ENCODE assay signal across 8 cellular contexts in the genomic region with DNA sequence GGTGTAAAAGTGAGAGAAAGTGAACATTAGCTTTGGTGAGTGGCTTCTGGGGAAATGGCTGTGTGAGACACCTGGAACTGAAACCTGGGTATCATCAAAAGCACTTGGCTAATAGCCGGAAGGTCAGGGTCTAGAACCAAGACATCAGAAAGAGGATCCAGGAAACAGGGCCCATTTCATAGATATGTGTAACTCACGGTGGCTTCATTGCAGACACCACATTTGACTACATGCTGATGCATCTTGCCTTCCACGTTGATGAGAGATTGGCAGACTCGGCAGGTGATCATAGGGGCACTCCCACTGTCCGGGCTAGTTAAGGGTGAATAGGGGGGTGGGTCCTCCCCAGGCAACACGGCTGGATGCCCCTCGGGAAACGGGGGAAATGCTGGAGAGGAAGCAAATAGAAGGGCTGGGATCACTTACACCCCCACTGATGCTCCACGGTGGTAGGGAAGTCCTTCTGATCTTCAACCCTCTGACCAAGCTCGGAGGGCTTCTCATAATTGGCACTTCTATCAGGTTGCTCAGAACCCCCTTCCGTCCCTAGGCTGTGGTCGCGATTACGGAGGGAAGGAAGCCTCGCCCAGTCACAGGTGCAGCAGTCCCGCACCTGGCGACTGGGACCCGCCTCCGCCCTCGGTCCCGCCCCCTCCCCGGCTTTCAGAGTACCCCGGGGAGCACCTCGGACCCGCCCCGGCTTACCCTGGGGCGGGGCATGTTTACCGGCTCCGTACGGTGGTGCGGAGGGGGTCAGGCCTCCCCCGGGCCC. TPM values are rescaled to one million over a fixed set of nuclear protein-coding genes. Genes with fewer than 3 reads are reported as not detected.
DNase-seq lines count a peak whose midpoint lies in the region; ATAC-seq, FAIRE-seq and TF ChIP-seq lines count a peak whose summit lies in the region.

No MANE protein-coding gene starts in this region.

- RAD21 ChIA-PET in GM12878 (lab: Charles Lee; ENCODE audit: unreplicated experiment), result interaction anchor here (0.7 to 3.7 kb wide), 11 partner anchors 29 to 153 kb away, joined by 3 to 21 read pairs (median 7); partner anchors contain the start of gene PARP2

- no peak for TF ChIP-seq RAD21 in GM12878 (IDR thresholded peaks at IDR 0.05; ENCODE audit: insufficient read depth, low read depth, low read length)

- no peak for TF ChIP-seq EP300 in GM12878 (IDR thresholded peaks at IDR 0.05; ENCODE audit: borderline replicate concordance in 1 of 2, control insufficient read depth in 1 of 2, low read depth in 2 of 2, low read length in 2 of 2)

- SMC1A ChIA-PET in GM12878 (lab: Charles Lee; ENCODE audit: uncharacterized antibody, unreplicated experiment), result interaction anchor here (0.9 to 4.7 kb wide), 8 partner anchors 29 to 220 kb away, joined by 3 to 49 read pairs (median 7); partner anchors contain the start of genes CCNB1IP1 and PARP2

- H3K79me2 ChIP-seq in GM12878 (ENCODE audit: control insufficient read depth, insufficient read depth, low read length), result peaks cover 33% of the 10 kb centered on the region

- CTCF ChIA-PET in GM12878 (lab: Yijun Ruan, JAX), result interaction anchor here (0.6 to 5.4 kb wide), 11 partner anchors 10 to 1020 kb away, joined by 3 to 39 read pairs (median 3); partner anchors contain the start of genes PNP and TEP1

- intact Hi-C loops in GM12878 (cut with micrococcal nuclease; ENCODE audit: unreplicated experiment), result loop anchor here (1.0 to 5.0 kb wide), 5 partner anchors 23 to 222 kb away; partner anchors contain the start of genes CCNB1IP1, PARP2 and RNASE4
- intact Hi-C loops in posterior cingulate gyrus (cut with DNase I), result loop anchor here (5.0 kb wide), 2 partner anchors 147 to 222 kb away; partner anchors contain the start of gene RNASE4

- BruUV-seq in GM12878 (replicated peaks; lab: Mats Ljungman, UMichigan), result no TSS peak

- H2AFZ ChIP-seq in GM12878 (ENCODE audit: control insufficient read depth, low read depth, low read length), result no peak overlapping the region; the same call in 1 of the 2 replicates

- DNase-seq in SJCRH30 (no peak), GM12878 (ENCODE audit: low read depth, low spot score) (peak; percentile 27), kidney tubule cell (ENCODE audit: low spot score) (peak; percentile 38), kidney glomerular epithelial cell (lab: John Stamatoyannopoulos, UW) (no peak), posterior cingulate gyrus (no peak)
- DNase-seq in stimulated activated CD4-positive, alpha-beta T cell treated with anti-CD3 and anti-CD28 coated beads, Interleukin-4, amount 100 ng/mL, for 4 hours, result peak; percentile 48 to 53

- H4K20me1 ChIP-seq in GM12878 (ENCODE audit: control insufficient read depth, insufficient read depth), result no peaks in the 10 kb centered on the region

- H3K9me3 ChIP-seq in SJCRH30 (replicated peaks) (no peaks in the 10 kb centered on the region), GM12878 (replicated peaks; ENCODE audit: control insufficient read depth, insufficient read depth, low read length) (no peaks in the 10 kb centered on the region)

- H3K4me2 ChIP-seq in GM12878 (ENCODE audit: control insufficient read depth, insufficient read depth), result peak overlapping the region; percentile 94

- peak overlapping the region; percentile 80 for H3K9ac ChIP-seq in GM12878 (ENCODE audit: control insufficient read depth, insufficient read depth, low read length)

- 0 out of 2 replicates have a peak, but pooled peaks cover 2% of the 10 kb centered on the region for H3K4me1 ChIP-seq in SJCRH30
- H3K4me1 ChIP-seq in GM12878 (ENCODE audit: control insufficient read depth, insufficient read depth, low read length), result peaks cover 6% of the 10 kb centered on the region

- FAIRE-seq in GM12878 (lab: Jason Lieb, UNC), result peak; percentile 75

- H3K4me3 ChIP-seq in SJCRH30, result peak overlapping the region; percentile 72
- H3K4me3 ChIP-seq in GM12878, result peak overlapping the region; percentile 73

- POLR2A ChIA-PET in GM12878 (lab: Charles Lee), result interaction anchor here (0.8 to 1.4 kb wide), 13 partner anchors 8 to 223 kb away, joined by 3 to 14 read pairs (median 5); partner anchors contain the start of genes CCNB1IP1, PARP2, PNP and RNASE4

- H3K27me3 ChIP-seq in SJCRH30, result no peaks in the 10 kb centered on the region
- H3K27me3 ChIP-seq in GM12878 (replicated peaks in 1 of 2; ENCODE audit: control insufficient read depth in 2 of 2, insufficient read depth in 2 of 2, low read length in 1 of 2), result no peaks in the 10 kb centered on the region

- WGBS in GM12878 (ENCODE audit: insufficient coverage, insufficient replicate concordance, low lambda C conversion rate, missing lambda C conversion rate), result under 1% methylated on average over 30 of the region's 32 CpGs

- in situ Hi-C loops in GM12878 (cut with MboI), result loop anchor here (5.0 kb wide), 1 partner anchor 222 kb away; the partner anchor contains the start of gene RNASE4

- no peak for TF ChIP-seq CTCF in GM12878 (IDR thresholded peaks at IDR 0.05 in 2 of 3, conservative IDR thresholded peaks at IDR 0.05 in 1 of 3; ENCODE audit: control insufficient read depth in 2 of 3, extremely low read depth in 1 of 3, insufficient read depth in 1 of 3, low read depth in 3 of 3, low read length in 3 of 3)

- peaks cover 20% of the 10 kb centered on the region for H3K36me3 ChIP-seq in SJCRH30
- H3K36me3 ChIP-seq in GM12878 (ENCODE audit: control insufficient read depth in 2 of 2, insufficient read depth in 2 of 2, low read length in 1 of 2), result peaks cover 11 to 27% of the 10 kb centered on the region in 2 experiments

- no peak for TF ChIP-seq POLR2A in GM12878 (IDR thresholded peaks at IDR 0.05; ENCODE audit: low read depth, low read length)

- H3K27ac ChIP-seq in SJCRH30 (peak overlapping the region; percentile 39; the same call in 1 of the 2 replicates), GM12878 (ENCODE audit: control insufficient read depth, insufficient read depth) (peak overlapping the region; percentile 87)

- ATAC-seq in GM19023 (IDR thresholded peaks at IDR 0.05; ENCODE audit: unreplicated experiment) (peak; percentile 15), HG03097 (IDR thresholded peaks at IDR 0.05; ENCODE audit: low FRiP score, unreplicated experiment) (peak; percentile 2), GM12878 (peak; percentile 29)

RNA-seq across cellular contexts. Expression of gene PIP4P1, which starts 0.6 kb away (rescaled TPM):
- total RNA-seq in SJCRH30 (2014; rRNA removed; shearing (Covaris generic)), result 24.2 and 25.0 TPM in 2 replicates
- 16.5 and 18.6 TPM in 2 replicates for total RNA-seq in GM12878 (2013; cell fraction: nucleolus; rRNA removed)
- 29.3 and 29.7 TPM in 2 replicates for total RNA-seq in GM12878 (2014; rRNA removed)
- total RNA-seq in GM12878 (2014; rRNA removed; fragmentation: Illumina TruSeq; extraction: Trizol), result 22.8 and 23.4 TPM in 2 replicates
- total RNA-seq in GM12878 (2021), result 39.0 and 41.3 TPM in 2 replicates
- 29.2 TPM for polyA plus RNA-seq in GM12878 (2011; ENCODE audit: low read depth)
- polyA plus RNA-seq in GM12878 (2011; rRNA removed), result 26.7 and 45.7 TPM in 2 replicates
- 41.3 and 42.1 TPM in 2 replicates for polyA plus RNA-seq in GM12878 (2011; cell fraction: cytosol; rRNA removed)
- polyA plus RNA-seq in GM12878 (2011; cell fraction: nucleus; rRNA removed), result 107 and 114 TPM in 2 replicates
- polyA plus RNA-seq in GM12878 (2012), result 30.5 and 36.8 TPM in 2 replicates
- 38.1 and 45.8 TPM in 2 replicates for polyA plus RNA-seq in GM12878 (2014; fragmentation: Illumina TruSeq; extraction: Trizol)
- polyA plus RNA-seq in GM12878 (2014; fragmentation: Nextera tagmentation; extraction: Ambion mirVana), result 10 to 100 TPM; 19.1 to 41.6 TPM
- polyA plus RNA-seq in GM12878 (2014; rRNA removed), result 44.4 and 47.4 TPM in 2 replicates
- 10 to 100 TPM; 37.7 to 43.6 TPM for polyA plus RNA-seq in GM12878 (2016; fragmentation: Nextera tagmentation; extraction: Ambion mirVana)
- polyA minus RNA-seq in GM12878 (2011; rRNA and poly(A)+ RNA removed), result 34.0 and 36.5 TPM in 2 replicates
- 11.2 and 12.3 TPM in 2 replicates for polyA minus RNA-seq in GM12878 (2011; cell fraction: cytosol; rRNA and poly(A)+ RNA removed)
- polyA minus RNA-seq in GM12878 (2011; cell fraction: nucleus; rRNA and poly(A)+ RNA removed), result 27.4 and 45.5 TPM in 2 replicates

RNA-seq across cellular contexts. Expression of gene APEX1, which starts 5.6 kb away (rescaled TPM):
- total RNA-seq in SJCRH30 (2014; rRNA removed; shearing (Covaris generic)), result 221 and 235 TPM in 2 replicates
- 11.9 and 13.2 TPM in 2 replicates for total RNA-seq in GM12878 (2013; cell fraction: nucleolus; rRNA removed)
- total RNA-seq in GM12878 (2014; rRNA removed) (267 and 279 TPM in 2 replicates), GM12878 (2014; rRNA removed; fragmentation: Illumina TruSeq; extraction: Trizol) (107 and 115 TPM in 2 replicates), GM12878 (2021) (262 and 271 TPM in 2 replicates)
- 189 TPM for polyA plus RNA-seq in GM12878 (2011; ENCODE audit: low read depth)
- polyA plus RNA-seq in GM12878 (2011; rRNA removed) (226 and 308 TPM in 2 replicates), GM12878 (2014; fragmentation: Illumina TruSeq; extraction: Trizol) (407 and 465 TPM in 2 replicates), GM12878 (2014; fragmentation: Nextera tagmentation; extraction: Ambion mirVana) (100 to 1,000 TPM; 299 to 320 TPM), GM12878 (2014; rRNA removed) (278 and 300 TPM in 2 replicates), GM12878 (2016; fragmentation: Nextera tagmentation; extraction: Ambion mirVana) (100 to 1,000 TPM; 298 to 319 TPM)
- polyA plus RNA-seq in GM12878 (2011; cell fraction: cytosol; rRNA removed), result 367 and 441 TPM in 2 replicates
- polyA plus RNA-seq in GM12878 (2011; cell fraction: nucleus; rRNA removed), result 186 and 211 TPM in 2 replicates
- 204 and 235 TPM in 2 replicates for polyA plus RNA-seq in GM12878 (2012)
- 253 and 255 TPM in 2 replicates for polyA minus RNA-seq in GM12878 (2011; rRNA and poly(A)+ RNA removed)
- 57.3 and 60.1 TPM in 2 replicates for polyA minus RNA-seq in GM12878 (2011; cell fraction: cytosol; rRNA and poly(A)+ RNA removed)
- polyA minus RNA-seq in GM12878 (2011; cell fraction: nucleus; rRNA and poly(A)+ RNA removed), result 28.0 and 43.7 TPM in 2 replicates

RNA-seq across cellular contexts. Expression of gene OSGEP, which starts 6.0 kb away (rescaled TPM):
- 27.2 and 34.1 TPM in 2 replicates for total RNA-seq in SJCRH30 (2014; rRNA removed; shearing (Covaris generic))
- total RNA-seq in GM12878 (2013; cell fraction: nucleolus; rRNA removed), result 81.7 and 83.0 TPM in 2 replicates
- total RNA-seq in GM12878 (2014; rRNA removed) (67.1 and 78.1 TPM in 2 replicates), GM12878 (2014; rRNA removed; fragmentation: Illumina TruSeq; extraction: Trizol) (47.9 and 49.2 TPM in 2 replicates), GM12878 (2021) (46.8 and 47.8 TPM in 2 replicates)
- polyA plus RNA-seq in GM12878 (2011; ENCODE audit: low read depth), result 33.7 TPM
- polyA plus RNA-seq in GM12878 (2011; rRNA removed) (49.6 and 56.2 TPM in 2 replicates), GM12878 (2014; fragmentation: Illumina TruSeq; extraction: Trizol) (49.4 and 57.1 TPM in 2 replicates), GM12878 (2014; fragmentation: Nextera tagmentation; extraction: Ambion mirVana) (10 to 100 TPM; 48.9 to 49.4 TPM), GM12878 (2014; rRNA removed) (85.6 and 88.8 TPM in 2 replicates), GM12878 (2016; fragmentation: Nextera tagmentation; extraction: Ambion mirVana) (10 to 100 TPM; 76.9 to 88.9 TPM)
- 68.4 and 87.0 TPM in 2 replicates for polyA plus RNA-seq in GM12878 (2011; cell fraction: cytosol; rRNA removed)
- 128 and 138 TPM in 2 replicates for polyA plus RNA-seq in GM12878 (2011; cell fraction: nucleus; rRNA removed)
- 31.3 and 37.9 TPM in 2 replicates for polyA plus RNA-seq in GM12878 (2012)
- 71.2 and 76.9 TPM in 2 replicates for polyA minus RNA-seq in GM12878 (2011; rRNA and poly(A)+ RNA removed)
- polyA minus RNA-seq in GM12878 (2011; cell fraction: cytosol; rRNA and poly(A)+ RNA removed), result 15.9 and 16.4 TPM in 2 replicates
- 48.0 and 88.6 TPM in 2 replicates for polyA minus RNA-seq in GM12878 (2011; cell fraction: nucleus; rRNA and poly(A)+ RNA removed)

RNA-seq across cellular contexts. Expression of gene PNP, which starts 8.6 kb away (rescaled TPM):
- 29.9 and 36.8 TPM in 2 replicates for total RNA-seq in SJCRH30 (2014; rRNA removed; shearing (Covaris generic))
- total RNA-seq in GM12878 (2013; cell fraction: nucleolus; rRNA removed), result 49.6 and 54.8 TPM in 2 replicates
- total RNA-seq in GM12878 (2014; rRNA removed), result 145 and 161 TPM in 2 replicates
- total RNA-seq in GM12878 (2014; rRNA removed; fragmentation: Illumina TruSeq; extraction: Trizol), result 185 and 198 TPM in 2 replicates
- total RNA-seq in GM12878 (2021), result 129 and 131 TPM in 2 replicates
- polyA plus RNA-seq in GM12878 (2011; ENCODE audit: low read depth), result 57.8 TPM
- 202 and 215 TPM in 2 replicates for polyA plus RNA-seq in GM12878 (2011; rRNA removed)
- polyA plus RNA-seq in GM12878 (2011; cell fraction: cytosol; rRNA removed), result 175 and 177 TPM in 2 replicates
- polyA plus RNA-seq in GM12878 (2011; cell fraction: nucleus; rRNA removed), result 117 and 119 TPM in 2 replicates
- polyA plus RNA-seq in GM12878 (2012), result 45.2 and 49.5 TPM in 2 replicates
- 196 and 211 TPM in 2 replicates for polyA plus RNA-seq in GM12878 (2014; fragmentation: Illumina TruSeq; extraction: Trizol)
- 100 to 1,000 TPM; 103 to 123 TPM for polyA plus RNA-seq in GM12878 (2014; fragmentation: Nextera tagmentation; extraction: Ambion mirVana)
- 137 and 146 TPM in 2 replicates for polyA plus RNA-seq in GM12878 (2014; rRNA removed)
- polyA plus RNA-seq in GM12878 (2016; fragmentation: Nextera tagmentation; extraction: Ambion mirVana), result 100 to 1,000 TPM; 124 to 131 TPM
- 119 and 123 TPM in 2 replicates for polyA minus RNA-seq in GM12878 (2011; rRNA and poly(A)+ RNA removed)
- polyA minus RNA-seq in GM12878 (2011; cell fraction: cytosol; rRNA and poly(A)+ RNA removed), result 51.5 and 61.2 TPM in 2 replicates
- 26.2 and 41.4 TPM in 2 replicates for polyA minus RNA-seq in GM12878 (2011; cell fraction: nucleus; rRNA and poly(A)+ RNA removed)

RNA-seq across cellular contexts. Expression of gene KLHL33, which starts 24.7 kb away (rescaled TPM):
- not detected in 2 replicates for total RNA-seq in SJCRH30 (2014; rRNA removed; shearing (Covaris generic))
- total RNA-seq in GM12878 (2013; cell fraction: nucleolus; rRNA removed), result 0.07 and 0.13 TPM in 2 replicates
- total RNA-seq in GM12878 (2014; rRNA removed) (0.11 TPM in 1 of 2 replicates, not detected in the other), GM12878 (2014; rRNA removed; fragmentation: Illumina TruSeq; extraction: Trizol) (0.05 TPM in 1 of 2 replicates, not detected in the other), GM12878 (2021) (0.08 TPM in 2 replicates)
- polyA plus RNA-seq in GM12878 (2011; ENCODE audit: low read depth), result not detected
- polyA plus RNA-seq in GM12878 (2011; rRNA removed) (0.01 TPM in 2 replicates), GM12878 (2014; fragmentation: Illumina TruSeq; extraction: Trizol) (not detected in 2 replicates), GM12878 (2014; fragmentation: Nextera tagmentation; extraction: Ambion mirVana) (under 1 TPM in 1 of 2 experiments, not detected in 1; 0.02 TPM), GM12878 (2014; rRNA removed) (0.04 TPM in 2 replicates), GM12878 (2016; fragmentation: Nextera tagmentation; extraction: Ambion mirVana) (under 1 TPM in 1 of 2 experiments, not detected in 1; 0.16 TPM)
- polyA plus RNA-seq in GM12878 (2011; cell fraction: cytosol; rRNA removed), result not detected in 2 replicates
- not detected in 2 replicates for polyA plus RNA-seq in GM12878 (2011; cell fraction: nucleus; rRNA removed)
- polyA plus RNA-seq in GM12878 (2012), result 0.03 and 0.08 TPM in 2 replicates
- polyA minus RNA-seq in GM12878 (2011; rRNA and poly(A)+ RNA removed), result 0.15 TPM in 1 of 2 replicates, not detected in the other
- 0.21 TPM in 1 of 2 replicates, not detected in the other for polyA minus RNA-seq in GM12878 (2011; cell fraction: cytosol; rRNA and poly(A)+ RNA removed)
- 0.10 and 0.12 TPM in 2 replicates for polyA minus RNA-seq in GM12878 (2011; cell fraction: nucleus; rRNA and poly(A)+ RNA removed)

Comparison
In these comparisons a context has a peak if more than half of its experiments do, and no peak if none do; other contexts are left out.
1. DNase-seq: peak in GM12878 (single experiment), kidney tubule cell (single experiment) and stimulated activated CD4-positive, alpha-beta T cell treated with anti-CD3 and anti-CD28 coated beads, Interleukin-4, amount 100 ng/mL, for 4 hours (2 of 2); none in SJCRH30 (0 of 2), kidney glomerular epithelial cell (single experiment) and posterior cingulate gyrus (0 of 10).
2. Peak in every context shown above with its lines, with median percentiles within 50 percentile points of each other: ATAC-seq.